In the genomic region with DNA sequence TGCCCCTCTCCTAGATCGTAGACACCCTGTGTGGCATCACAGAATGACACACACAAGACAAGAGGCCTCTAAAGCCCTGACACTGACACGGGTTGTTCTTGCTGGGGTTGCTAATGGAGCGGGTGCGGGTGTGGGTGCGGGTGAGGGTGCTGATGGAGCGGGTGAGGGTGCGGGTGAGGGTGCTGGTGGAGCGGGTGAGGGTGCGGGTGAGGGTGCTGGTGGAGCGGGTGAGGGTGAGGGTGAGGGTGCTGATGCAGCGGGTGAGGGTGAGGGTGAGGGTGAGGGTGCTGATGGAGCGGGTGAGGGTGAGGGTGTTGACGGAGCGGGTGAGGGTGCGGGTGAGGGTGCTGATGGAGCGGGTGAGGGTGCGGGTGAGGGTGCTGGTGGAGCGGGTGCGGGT, we compare ENCODE assay signal across 7 cellular contexts.
DNase-seq lines count a peak whose midpoint lies in the region; ATAC-seq and TF ChIP-seq lines count a peak whose summit lies in the region.
"Not testable (repeated sequence)": the region's sequence is repeated elsewhere in the genome, so short reads cannot be mapped to it uniquely, and the experiment has no call there.

No MANE protein-coding gene starts in this region.

- peak overlapping the region; percentile 3 for H3K27ac Mint-ChIP-seq in activated B cell treated with CpG ODN at 0.5 μM for 24 hours
- peak overlapping the region; percentile 48 for H3K27ac Mint-ChIP-seq in endothelial cell (ENCODE audit: unreplicated experiment)
- peak overlapping the region; percentile 48 for H3K27ac Mint-ChIP-seq in stimulated activated memory B cell treated with anti-CD40 and anti-IgM and Interleukin-4, amounts not matched to agents 10 μg/mL and 1 μg/mL and 100 μg/mL, for 72 hours

- not testable (repeated sequence) for H2AK5ac ChIP-seq in neuronal stem cell (ENCODE audit: low read depth, low read length)

- peak overlapping the region; percentile 27 for H3K27ac ChIP-seq in caudate nucleus (ENCODE audit: low read depth, low read length)
- not testable (repeated sequence) for H3K27ac ChIP-seq in right lobe of liver; neuronal stem cell (replicated peaks; ENCODE audit: low read length)

- intact Hi-C loops in activated B cell treated with CpG ODN at 0.5 μM for 24 hours (cut with micrococcal nuclease); right lobe of liver (cut with DNase I): not testable (repeated sequence)

- POLR2A ChIA-PET in activated B cell treated with CpG ODN at 0.5 μM for 24 hours (lab: Charles Lee), result not testable (repeated sequence)

- not testable (repeated sequence) for H3K36me3 ChIP-seq in right lobe of liver; neuronal stem cell (replicated peaks in 1 of 2; ENCODE audit: control insufficient read depth in 2 of 2, insufficient read depth in 2 of 2, low read length in 2 of 2)

- not testable (repeated sequence) for H2AFZ ChIP-seq in neuronal stem cell (ENCODE audit: low read length)

- DNase-seq in HuH-7 (ENCODE audit: low spot score) (peak; percentile 48), caudate nucleus (lab: John Stamatoyannopoulos, UW) (peak in 1 of 61 donors; percentile 30), right lobe of liver (peak in 2 of 3 donors; percentile 50 to 67)
- not testable (repeated sequence) for DNase-seq in activated B cell treated with CpG ODN at 0.5 μM for 24 hours; endothelial cell (ENCODE audit: low spot score); neuronal stem cell (ENCODE audit: low spot score)

- peaks cover 83% of the 10 kb centered on the region for H3K4me1 Mint-ChIP-seq in activated B cell treated with CpG ODN at 0.5 μM for 24 hours
- not testable (repeated sequence) for H3K4me1 Mint-ChIP-seq in endothelial cell (ENCODE audit: unreplicated experiment)
- peaks cover 62% of the 10 kb centered on the region for H3K4me1 Mint-ChIP-seq in stimulated activated memory B cell treated with anti-CD40 and anti-IgM and Interleukin-4, amounts not matched to agents 10 μg/mL and 1 μg/mL and 100 μg/mL, for 72 hours

- not testable (repeated sequence) for ATAC-seq in activated B cell treated with CpG ODN at 0.5 μM for 24 hours (ENCODE audit: low read depth); right lobe of liver; stimulated activated memory B cell treated with anti-CD40 and anti-IgM and Interleukin-4, amounts not matched to agents 10 μg/mL and 1 μg/mL and 100 μg/mL, for 72 hours

- CTCF ChIA-PET in activated B cell treated with CpG ODN at 0.5 μM for 24 hours (lab: Charles Lee), result not testable (repeated sequence)

- not testable (repeated sequence) for H3K27me3 Mint-ChIP-seq in activated B cell treated with CpG ODN at 0.5 μM for 24 hours; endothelial cell (ENCODE audit: unreplicated experiment); stimulated activated memory B cell treated with anti-CD40 and anti-IgM and Interleukin-4, amounts not matched to agents 10 μg/mL and 1 μg/mL and 100 μg/mL, for 72 hours

- H4K91ac ChIP-seq in neuronal stem cell (ENCODE audit: low read depth, low read length, poor library complexity), result not testable (repeated sequence)

- H3K18ac ChIP-seq in neuronal stem cell (ENCODE audit: low read length), result not testable (repeated sequence)

- H3K23ac ChIP-seq in neuronal stem cell (ENCODE audit: low read depth, low read length, poor library complexity), result peak overlapping the region; percentile 89

- H3K36me3 Mint-ChIP-seq in activated B cell treated with CpG ODN at 0.5 μM for 24 hours (ENCODE audit: low read depth); endothelial cell (ENCODE audit: low read depth, unreplicated experiment); stimulated activated memory B cell treated with anti-CD40 and anti-IgM and Interleukin-4, amounts not matched to agents 10 μg/mL and 1 μg/mL and 100 μg/mL, for 72 hours: not testable (repeated sequence)

- H3K4me3 ChIP-seq in right lobe of liver; neuronal stem cell (ENCODE audit: low read length in 2 of 2): not testable (repeated sequence)

- not testable (repeated sequence) for H2BK15ac ChIP-seq in neuronal stem cell (ENCODE audit: low read length)

- H2BK5ac ChIP-seq in neuronal stem cell (ENCODE audit: low read length), result peak overlapping the region; percentile 22

- H4K8ac ChIP-seq in neuronal stem cell (ENCODE audit: low read depth, low read length), result peak overlapping the region; percentile 23

- H2BK120ac ChIP-seq in neuronal stem cell (ENCODE audit: low read depth, low read length), result not testable (repeated sequence)

- not testable (repeated sequence) for H2BK12ac ChIP-seq in neuronal stem cell (ENCODE audit: low read length)

- WGBS in right lobe of liver (ENCODE audit: insufficient coverage, low coverage, low lambda C conversion rate, missing lambda C conversion rate), result 96% methylated on average over 19 of the region's 19 CpGs
- no CpG with 5 or more reads among the region's 19 CpGs for WGBS in neuronal stem cell (ENCODE audit: extremely low coverage in 2 of 2, insufficient read length in 2 of 2, insufficient replicate concordance in 1 of 2), 2 donors

- not testable (repeated sequence) for H3K27me3 ChIP-seq in right lobe of liver; neuronal stem cell (ENCODE audit: control insufficient read depth in 3 of 3, insufficient read depth in 3 of 3, low read depth in 1 of 3, low read length in 3 of 3)

- H3K14ac ChIP-seq in neuronal stem cell (ENCODE audit: low read length), result peak overlapping the region; percentile 97

- TF ChIP-seq CTCF in activated B cell treated with CpG ODN at 0.5 μM for 24 hours (IDR thresholded peaks at IDR 0.05); endothelial cell (IDR thresholded peaks at IDR 0.05; ENCODE audit: unreplicated experiment); right lobe of liver (IDR thresholded peaks at IDR 0.05): not testable (repeated sequence)

- TF ChIP-seq POLR2A in right lobe of liver (IDR thresholded peaks at IDR 0.05), result not testable (repeated sequence)

- not testable (repeated sequence) for H3K79me1 ChIP-seq in neuronal stem cell (ENCODE audit: low read depth, low read length)

- H3K9me3 Mint-ChIP-seq in activated B cell treated with CpG ODN at 0.5 μM for 24 hours; endothelial cell (ENCODE audit: unreplicated experiment); stimulated activated memory B cell treated with anti-CD40 and anti-IgM and Interleukin-4, amounts not matched to agents 10 μg/mL and 1 μg/mL and 100 μg/mL, for 72 hours: not testable (repeated sequence)

- H3K4ac ChIP-seq in neuronal stem cell (ENCODE audit: low read length), result not testable (repeated sequence)

- not testable (repeated sequence) for H3K4me2 ChIP-seq in neuronal stem cell (ENCODE audit: insufficient read depth, low read length, poor library complexity, severe bottlenecking)

- H3K9me3 ChIP-seq in right lobe of liver; neuronal stem cell (replicated peaks in 1 of 2; ENCODE audit: control insufficient read depth in 2 of 2, insufficient read depth in 1 of 2, low read depth in 1 of 2, low read length in 2 of 2): not testable (repeated sequence)

- not testable (repeated sequence) for H3K4me1 ChIP-seq in right lobe of liver
- peaks cover 13 to 16% of the 10 kb centered on the region in 2 donors for H3K4me1 ChIP-seq in neuronal stem cell (ENCODE audit: control insufficient read depth in 2 of 2, insufficient read depth in 1 of 2, low read depth in 1 of 2, low read length in 2 of 2)

- not testable (repeated sequence) for H3K4me3 Mint-ChIP-seq in activated B cell treated with CpG ODN at 0.5 μM for 24 hours; stimulated activated memory B cell treated with anti-CD40 and anti-IgM and Interleukin-4, amounts not matched to agents 10 μg/mL and 1 μg/mL and 100 μg/mL, for 72 hours
- H3K4me3 Mint-ChIP-seq in endothelial cell (ENCODE audit: unreplicated experiment), result peak overlapping the region; percentile 31

- H3K9ac ChIP-seq in neuronal stem cell (ENCODE audit: low read depth, low read length, poor library complexity), result peak overlapping the region; percentile 44
